Comparison of ENCODE assay signal across 23 cellular contexts in the genomic region with DNA sequence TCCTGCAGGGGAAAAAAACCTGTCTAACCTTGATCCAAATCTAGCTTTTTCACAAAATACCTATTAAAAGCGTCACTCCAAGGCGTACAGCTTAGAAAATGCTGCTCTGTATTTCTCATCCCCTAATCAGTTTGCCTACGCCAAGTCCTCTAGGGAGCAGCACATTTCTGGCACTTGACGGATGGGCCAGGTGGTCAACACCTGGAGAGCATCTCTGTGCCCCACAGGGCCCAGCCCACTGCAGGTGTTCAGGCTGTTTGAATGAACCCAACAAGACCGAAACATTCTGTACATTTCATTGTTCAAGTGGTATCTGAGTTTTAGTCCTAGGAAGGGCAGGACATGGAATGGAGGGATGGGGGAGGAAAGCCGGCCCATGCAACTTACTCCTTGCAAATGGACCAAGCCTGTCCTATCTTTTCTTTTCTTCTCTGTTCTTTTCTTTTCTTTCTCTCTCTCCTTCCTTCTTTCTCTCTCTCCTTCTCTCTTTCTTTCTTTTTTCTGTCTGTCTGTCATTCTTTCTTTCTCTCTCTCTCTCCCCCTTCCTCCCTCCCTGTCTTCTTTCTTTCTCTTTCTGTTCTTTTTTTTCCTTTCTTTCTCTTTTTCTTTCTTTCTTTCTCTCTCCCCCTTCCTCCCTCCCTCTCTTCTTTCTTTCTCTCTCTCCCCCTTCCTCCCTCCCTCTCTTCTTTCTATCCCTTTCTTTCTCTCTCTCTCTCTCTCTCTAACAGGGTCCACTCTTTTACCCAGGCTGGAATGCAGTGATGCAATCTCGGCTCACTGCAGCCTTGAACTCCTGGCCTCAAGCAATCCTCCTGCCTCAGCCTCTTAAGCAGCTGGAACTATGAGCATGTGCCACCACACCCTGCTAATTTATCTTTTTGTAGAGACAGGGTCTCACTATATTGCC.
DNase-seq lines count a peak whose midpoint lies in the region; ATAC-seq and TF ChIP-seq lines count a peak whose summit lies in the region.
"Had no signal": no experiment of that assay in that cellular context is flagged by ENCODE, and none has a peak within 500 bp of the region (broad histone marks: within the 10 kb centered on the region; RNA-seq: fewer than 3 reads in every experiment).

No MANE protein-coding gene starts in this region.

- H3K36me3 Mint-ChIP-seq in stimulated activated effector memory CD8-positive, alpha-beta T cell treated with anti-CD3 and anti-CD28 coated beads, Interleukin-12 subunit alpha, Interleukin-12 subunit beta, amount 100 ng/mL, for 72 hours = no peaks in the 10 kb centered on the region
- H3K36me3 Mint-ChIP-seq: stimulated activated memory B cell treated with anti-CD40 and anti-IgM and Interleukin-4, amounts not matched to agents 10 μg/mL and 1 μg/mL and 100 μg/mL, for 72 hours had no signal

- H3K9me3 Mint-ChIP-seq in stimulated activated naive CD8-positive, alpha-beta T cell treated with anti-CD3 and anti-CD28 coated beads, Interleukin-15, amount 100 ng/mL, for 72 hours = no peaks in the 10 kb centered on the region
- no peaks in the 10 kb centered on the region for H3K9me3 Mint-ChIP-seq in stimulated activated effector memory CD8-positive, alpha-beta T cell treated with anti-CD3 and anti-CD28 coated beads, Interleukin-12 subunit alpha, Interleukin-12 subunit beta, amount 100 ng/mL, for 72 hours
- H3K9me3 Mint-ChIP-seq: neural crest cell; stimulated activated memory B cell treated with anti-CD40 and anti-IgM and Interleukin-4, amounts not matched to agents 10 μg/mL and 1 μg/mL and 100 μg/mL, for 72 hours had no signal

- no peaks in the 10 kb centered on the region for H3K4me1 Mint-ChIP-seq in stimulated activated naive CD8-positive, alpha-beta T cell treated with anti-CD3 and anti-CD28 coated beads, Interleukin-15, amount 100 ng/mL, for 72 hours
- no peaks in the 10 kb centered on the region for H3K4me1 Mint-ChIP-seq in stimulated activated effector memory CD8-positive, alpha-beta T cell treated with anti-CD3 and anti-CD28 coated beads, Interleukin-12 subunit alpha, Interleukin-12 subunit beta, amount 100 ng/mL, for 72 hours
- H3K4me1 Mint-ChIP-seq: stimulated activated memory B cell treated with anti-CD40 and anti-IgM and Interleukin-4, amounts not matched to agents 10 μg/mL and 1 μg/mL and 100 μg/mL, for 72 hours had no signal

- H3K4me3 Mint-ChIP-seq in stimulated activated naive CD8-positive, alpha-beta T cell treated with anti-CD3 and anti-CD28 coated beads, Interleukin-15, amount 100 ng/mL, for 72 hours = no peak overlapping the region
- no peak overlapping the region for H3K4me3 Mint-ChIP-seq in stimulated activated effector memory CD8-positive, alpha-beta T cell treated with anti-CD3 and anti-CD28 coated beads, Interleukin-12 subunit alpha, Interleukin-12 subunit beta, amount 100 ng/mL, for 72 hours
- H3K4me3 Mint-ChIP-seq: neural crest cell; stimulated activated memory B cell treated with anti-CD40 and anti-IgM and Interleukin-4, amounts not matched to agents 10 μg/mL and 1 μg/mL and 100 μg/mL, for 72 hours had no signal

- H3K27ac ChIP-seq in coronary artery = no peak overlapping the region
- H3K27ac ChIP-seq: cardiac muscle cell, lower lobe of right lung, thoracic aorta had no signal

- H3K4me3 ChIP-seq in coronary artery = no peak overlapping the region
- H3K4me3 ChIP-seq: cardiac muscle cell, HAP-1, lower lobe of right lung, thoracic aorta had no signal

- no peak for TF ChIP-seq CTCF in coronary artery (IDR thresholded peaks at IDR 0.05)

- ATAC-seq in stimulated activated naive CD8-positive, alpha-beta T cell treated with anti-CD3 and anti-CD28 coated beads, Interleukin-15, amount 100 ng/mL, for 72 hours = no peak
- no peak for ATAC-seq in stimulated activated naive CD8-positive, alpha-beta T cell treated with anti-CD3 and anti-CD28 coated beads, Interleukin-15, Interleukin-2, amounts not matched to agents 100 U/mL and 50 U/mL, for 24 hours
- ATAC-seq in stimulated activated effector memory CD8-positive, alpha-beta T cell treated with anti-CD3 and anti-CD28 coated beads, Interleukin-12 subunit alpha, Interleukin-12 subunit beta, amount 100 ng/mL, for 72 hours = no peak
- ATAC-seq: lower lobe of right lung; PC-3; stimulated activated memory B cell treated with anti-CD40 and anti-IgM and Interleukin-4, amounts not matched to agents 10 μg/mL and 1 μg/mL and 100 μg/mL, for 72 hours had no signal

- DNase-seq in NCI-H1417 (lab: John Stamatoyannopoulos, UW) (peak in 2 of 3 experiments; percentile 48 to 52), NCI-H1417 treated with DMSO at 0.1 percent for 48 hours (lab: John Stamatoyannopoulos, UW) (no peak), coronary artery (ENCODE audit: low spot score) (peak; percentile 16), DMS153 (lab: John Stamatoyannopoulos, UW) (no peak)
- DNase-seq in stimulated activated naive CD8-positive, alpha-beta T cell treated with anti-CD3 and anti-CD28 coated beads, Interleukin-15, amount 100 ng/mL, for 72 hours = no peak
- DNase-seq in stimulated activated naive CD8-positive, alpha-beta T cell treated with anti-CD3 and anti-CD28 coated beads, Interleukin-15, Interleukin-2, amounts not matched to agents 100 U/mL and 50 U/mL, for 24 hours = no peak
- no peak for DNase-seq in stimulated activated effector memory CD8-positive, alpha-beta T cell treated with anti-CD3 and anti-CD28 coated beads, Interleukin-12 subunit alpha, Interleukin-12 subunit beta, amount 100 ng/mL, for 72 hours (ENCODE audit: low spot score in 2 of 2)
- DNase-seq in stimulated activated CD4-positive, alpha-beta T cell treated with anti-CD3 and anti-CD28 coated beads, Interleukin-1b, Interleukin-23, amount 100 ng/mL, for 48 hours = no peak
- DNase-seq: 8988T; activated CD4-positive, alpha-beta T cell treated with anti-CD3 and anti-CD28 coated beads for 48 hours; activated naive CD4-positive, alpha-beta T cell treated with Interleukin-2 at 50 U/mL for 16 hours; DMS79 treated with DMSO at 0.1 percent for 48 hours; lower lobe of right lung; MM.1S; NCI-H1930; NCI-H526 treated with DMSO at 0.1 percent for 48 hours; PC-3; SHP77 treated with DMSO at 0.1 percent for 48 hours had no signal

- H3K27me3 Mint-ChIP-seq in stimulated activated naive CD8-positive, alpha-beta T cell treated with anti-CD3 and anti-CD28 coated beads, Interleukin-15, amount 100 ng/mL, for 72 hours = no peaks in the 10 kb centered on the region
- H3K27me3 Mint-ChIP-seq: stimulated activated memory B cell treated with anti-CD40 and anti-IgM and Interleukin-4, amounts not matched to agents 10 μg/mL and 1 μg/mL and 100 μg/mL, for 72 hours had no signal

- H3K27ac Mint-ChIP-seq in stimulated activated naive CD8-positive, alpha-beta T cell treated with anti-CD3 and anti-CD28 coated beads, Interleukin-15, amount 100 ng/mL, for 72 hours = peak overlapping the region; percentile 30 to 60
- no peak overlapping the region for H3K27ac Mint-ChIP-seq in stimulated activated effector memory CD8-positive, alpha-beta T cell treated with anti-CD3 and anti-CD28 coated beads, Interleukin-12 subunit alpha, Interleukin-12 subunit beta, amount 100 ng/mL, for 72 hours
- H3K27ac Mint-ChIP-seq: stimulated activated memory B cell treated with anti-CD40 and anti-IgM and Interleukin-4, amounts not matched to agents 10 μg/mL and 1 μg/mL and 100 μg/mL, for 72 hours had no signal

Comparison
In these comparisons a context has a peak if more than half of its experiments do, and no peak if none do; other contexts are left out.
1. DNase-seq: peak in NCI-H1417 (2 of 3) and coronary artery (single experiment); none in NCI-H1417 treated with DMSO at 0.1 percent for 48 hours (single experiment), stimulated activated naive CD8-positive, alpha-beta T cell treated with anti-CD3 and anti-CD28 coated beads, Interleukin-15, amount 100 ng/mL, for 72 hours (0 of 2), stimulated activated naive CD8-positive, alpha-beta T cell treated with anti-CD3 and anti-CD28 coated beads, Interleukin-15, Interleukin-2, amounts not matched to agents 100 U/mL and 50 U/mL, for 24 hours (single experiment), DMS153 (single experiment), stimulated activated effector memory CD8-positive, alpha-beta T cell treated with anti-CD3 and anti-CD28 coated beads, Interleukin-12 subunit alpha, Interleukin-12 subunit beta, amount 100 ng/mL, for 72 hours (0 of 2) and stimulated activated CD4-positive, alpha-beta T cell treated with anti-CD3 and anti-CD28 coated beads, Interleukin-1b, Interleukin-23, amount 100 ng/mL, for 48 hours (single experiment).